ENCODE assay signal across 23 cellular contexts in genomic region chr7:88700725-88701124, GRCh38. TPM values are rescaled to one million over a fixed set of nuclear protein-coding genes. Genes with fewer than 3 reads are reported as not detected.
"Had no signal": no experiment of that assay in that cellular context is flagged by ENCODE, and none has a peak within 500 bp of the region (broad histone marks: within the 10 kb centered on the region; RNA-seq: fewer than 3 reads in every experiment).

No MANE protein-coding gene starts in this region.

- ATAC-seq: activated T-cell treated with anti-CD3 and anti-CD28 coated beads, Interleukin-2, amount 50 U/mL, for 72 hours; body of pancreas; esophagus mucosa; natural killer cell; upper lobe of right lung had no signal

- H3K9ac ChIP-seq: parathyroid adenoma had no signal

- H3K4me3 ChIP-seq: body of pancreas, colonic mucosa, left ventricle myocardium inferior, sigmoid colon, spleen, upper lobe of right lung had no signal

- H3K27ac Mint-ChIP-seq: activated CD4-positive, alpha-beta T cell treated with anti-CD3 and anti-CD28 coated beads, Interleukin-2, amount 10 ng/mL, durations not matched to agents 7 days and 5 days; activated naive CD8-positive, alpha-beta T cell; activated T-cell treated with anti-CD3 and anti-CD28 coated beads, Interleukin-2, amount 50 U/mL, for 72 hours; memory B cell; natural killer cell; stimulated activated naive CD8-positive, alpha-beta T cell treated with anti-CD3 and anti-CD28 coated beads, Interleukin-15, Interleukin-2, amounts not matched to agents 100 ng/mL and 50 ng/mL, for 24 hours had no signal

- H3K36me3 ChIP-seq: colonic mucosa, left ventricle myocardium inferior, neutrophil, sigmoid colon, spleen, upper lobe of right lung had no signal

- H3K79me2 ChIP-seq: parathyroid adenoma had no signal

- H3K27me3 Mint-ChIP-seq: activated CD4-positive, alpha-beta T cell treated with anti-CD3 and anti-CD28 coated beads, Interleukin-2, amount 10 ng/mL, durations not matched to agents 7 days and 5 days; activated naive CD8-positive, alpha-beta T cell; memory B cell; stimulated activated naive CD8-positive, alpha-beta T cell treated with anti-CD3 and anti-CD28 coated beads, Interleukin-15, Interleukin-2, amounts not matched to agents 100 ng/mL and 50 ng/mL, for 24 hours had no signal

- DNase-seq: activated CD4-positive, alpha-beta T cell treated with anti-CD3 and anti-CD28 coated beads, Interleukin-2, amount 10 ng/mL, durations not matched to agents 7 days and 5 days; activated CD8-positive, alpha-beta memory T cell treated with anti-CD3 and anti-CD28 coated beads, Interleukin-2, amount 50 U/mL, for 48 hours; activated gamma-delta T cell treated with Interleukin-2 at 50 U/mL for 16 hours; activated T-cell treated with anti-CD3 and anti-CD28 coated beads, Interleukin-2, amount 50 U/mL, for 72 hours; amygdala; body of pancreas; caudate nucleus; colonic mucosa; hypothalamus; left ventricle myocardium inferior; natural killer cell; sigmoid colon; spleen; upper lobe of right lung had no signal

- H3K4me1 ChIP-seq: colonic mucosa, left ventricle myocardium inferior, parathyroid adenoma, sigmoid colon, spleen, upper lobe of right lung had no signal

- H2AFZ ChIP-seq: parathyroid adenoma had no signal

- H3K4me3 Mint-ChIP-seq: activated CD4-positive, alpha-beta T cell treated with anti-CD3 and anti-CD28 coated beads, Interleukin-2, amount 10 ng/mL, durations not matched to agents 7 days and 5 days; activated naive CD8-positive, alpha-beta T cell; activated T-cell treated with anti-CD3 and anti-CD28 coated beads, Interleukin-2, amount 50 U/mL, for 72 hours; memory B cell; natural killer cell; stimulated activated naive CD8-positive, alpha-beta T cell treated with anti-CD3 and anti-CD28 coated beads, Interleukin-15, Interleukin-2, amounts not matched to agents 100 ng/mL and 50 ng/mL, for 24 hours had no signal

- H3K9me3 ChIP-seq: body of pancreas, colonic mucosa, left ventricle myocardium inferior, neutrophil, sigmoid colon, spleen, upper lobe of right lung had no signal

- H3K27me3 ChIP-seq: body of pancreas, colonic mucosa, neutrophil, sigmoid colon, spleen, upper lobe of right lung had no signal

- H3K9me3 Mint-ChIP-seq: activated CD4-positive, alpha-beta T cell treated with anti-CD3 and anti-CD28 coated beads, Interleukin-2, amount 10 ng/mL, durations not matched to agents 7 days and 5 days; activated T-cell treated with anti-CD3 and anti-CD28 coated beads, Interleukin-2, amount 50 U/mL, for 72 hours; memory B cell; stimulated activated naive CD8-positive, alpha-beta T cell treated with anti-CD3 and anti-CD28 coated beads, Interleukin-15, Interleukin-2, amounts not matched to agents 100 ng/mL and 50 ng/mL, for 24 hours had no signal

- H3K36me3 Mint-ChIP-seq: activated naive CD8-positive, alpha-beta T cell; memory B cell; natural killer cell had no signal

- H3K4me1 Mint-ChIP-seq: activated CD4-positive, alpha-beta T cell treated with anti-CD3 and anti-CD28 coated beads, Interleukin-2, amount 10 ng/mL, durations not matched to agents 7 days and 5 days; memory B cell; natural killer cell had no signal

- H3K27ac ChIP-seq: body of pancreas, colonic mucosa, left ventricle myocardium inferior, neutrophil, parathyroid adenoma, sigmoid colon, spleen, upper lobe of right lung had no signal

RNA-seq across cellular contexts. Expression of gene ZNF804B, which starts 58.8 kb away (rescaled TPM):
- total RNA-seq: activated CD4-positive, alpha-beta T cell treated with anti-CD3 and anti-CD28 coated beads, Interleukin-2, amount 10 ng/mL, durations not matched to agents 7 days and 5 days; activated T-cell treated with anti-CD3 and anti-CD28 coated beads, Interleukin-2, amount 50 U/mL, for 72 hours; colonic mucosa; esophagus mucosa; glomerular endothelial cell; kidney epithelial cell; left ventricle myocardium inferior; mucosa of gallbladder; natural killer cell; spleen; upper lobe of right lung had no signal
- polyA plus RNA-seq: spleen had no signal
